Comparison of ENCODE assay signal across 16 cellular contexts in the genomic region with DNA sequence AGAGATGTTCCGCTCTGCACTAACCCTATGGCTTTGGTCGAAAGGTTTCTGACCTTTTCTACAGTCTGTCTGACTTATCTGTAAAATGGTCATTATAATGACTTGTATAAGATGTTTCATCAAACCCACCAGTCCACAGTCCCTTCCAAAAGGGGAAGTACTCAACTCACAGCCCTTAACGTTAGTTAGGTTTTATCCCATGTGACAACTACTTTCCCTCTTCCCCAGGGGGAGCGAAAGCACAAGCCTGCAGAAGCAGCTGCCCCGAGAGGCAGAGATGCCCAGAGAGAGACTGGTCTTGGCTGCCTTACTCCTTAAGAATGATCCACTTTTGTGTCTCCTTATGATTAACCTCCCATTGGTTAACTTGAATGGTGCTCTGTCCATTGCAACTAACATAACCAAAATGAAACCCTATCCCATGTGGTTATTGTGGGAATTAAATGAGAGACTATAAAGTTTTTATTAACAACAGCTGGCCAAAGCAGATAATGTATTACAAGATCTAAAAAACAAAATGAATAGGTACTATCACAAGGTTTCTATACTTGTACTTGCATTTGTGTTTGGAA. TPM values are rescaled to one million over a fixed set of nuclear protein-coding genes. Genes with fewer than 3 reads are reported as not detected.
DNase-seq lines count a peak whose midpoint lies in the region; ATAC-seq and TF ChIP-seq lines count a peak whose summit lies in the region.
"Had no signal": no experiment of that assay in that cellular context is flagged by ENCODE, and none has a peak within 500 bp of the region (broad histone marks: within the 10 kb centered on the region; RNA-seq: fewer than 3 reads in every experiment).

No MANE protein-coding gene starts in this region.

- no peaks in the 10 kb centered on the region for H3K9me3 Mint-ChIP-seq in natural killer cell
- H3K9me3 Mint-ChIP-seq in natural killer cell treated with Interleukin-12 subunit alpha and Interleukin-12 subunit beta and Interleukin-15 and Interleukin-18, amount 100 ng/mL, for 72 hours, result no peaks in the 10 kb centered on the region
- H3K9me3 Mint-ChIP-seq in effector memory CD8-positive, alpha-beta T cell, result no peaks in the 10 kb centered on the region

- no peak overlapping the region for H3K9ac ChIP-seq in neuronal stem cell (ENCODE audit: low read depth, low read length, poor library complexity)

- TF ChIP-seq CTCF in natural killer cell (IDR thresholded peaks at IDR 0.05), result no peak
- no peak for TF ChIP-seq CTCF in upper lobe of right lung (IDR thresholded peaks at IDR 0.05)

- DNase-seq in natural killer cell, result no peak
- no peak for DNase-seq in natural killer cell treated with Interleukin-12 subunit alpha and Interleukin-12 subunit beta and Interleukin-15 and Interleukin-18, amount 100 ng/mL, for 72 hours (ENCODE audit: low spot score)
- peak; percentile 91 for DNase-seq in NOMO-1 treated with DMSO at 0.1 percent for 48 hours (lab: John Stamatoyannopoulos, UW; ENCODE audit: unreplicated experiment)
- DNase-seq in effector memory CD8-positive, alpha-beta T cell, result no peak
- no peak for DNase-seq in upper lobe of right lung
- DNase-seq in neuronal stem cell (ENCODE audit: low spot score), result no peak
- no peak for DNase-seq in nucleus accumbens (lab: John Stamatoyannopoulos, UW)
- DNase-seq in stimulated activated CD4-positive, alpha-beta T cell treated with anti-CD3 and anti-CD28 coated beads, Interleukin-1b, Interleukin-23, amount 100 ng/mL, for 48 hours, result no peak
- DNase-seq: activated CD4-positive, alpha-beta T cell treated with anti-CD3 and anti-CD28 coated beads, Interleukin-2, amount 50 U/mL, for 48 hours; amniotic stem cell; effector memory CD4-positive, alpha-beta T cell; NCI-H2081 treated with DMSO at 0.1 percent for 48 hours; SHP77; stimulated activated CD8-positive, alpha-beta memory T cell treated with anti-CD3 and anti-CD28 coated beads, Interleukin-4, amount 100 ng/mL, for 48 hours had no signal

- ATAC-seq in natural killer cell, result peak in 2 of 3 donors; percentile 32 to 63
- ATAC-seq in natural killer cell treated with Interleukin-12 subunit alpha and Interleukin-12 subunit beta and Interleukin-15 and Interleukin-18, amount 100 ng/mL, for 72 hours, result no peak
- ATAC-seq in effector memory CD8-positive, alpha-beta T cell (replicated peaks), result no peak
- ATAC-seq in upper lobe of right lung, result peak; percentile 77

- H3K27ac ChIP-seq in upper lobe of right lung (no peak overlapping the region), neuronal stem cell (replicated peaks; ENCODE audit: low read length) (no peak overlapping the region)
- H3K27ac ChIP-seq: hepatocyte had no signal

- peak overlapping the region; percentile 14 for H3K4me3 Mint-ChIP-seq in natural killer cell
- H3K4me3 Mint-ChIP-seq in natural killer cell treated with Interleukin-12 subunit alpha and Interleukin-12 subunit beta and Interleukin-15 and Interleukin-18, amount 100 ng/mL, for 72 hours, result no peak overlapping the region
- peak overlapping the region in 1 of 2 donors; percentile 58 for H3K4me3 Mint-ChIP-seq in effector memory CD8-positive, alpha-beta T cell

- H3K27me3 Mint-ChIP-seq in natural killer cell (ENCODE audit: low read depth in 2 of 2), result no peaks in the 10 kb centered on the region
- no peaks in the 10 kb centered on the region for H3K27me3 Mint-ChIP-seq in natural killer cell treated with Interleukin-12 subunit alpha and Interleukin-12 subunit beta and Interleukin-15 and Interleukin-18, amount 100 ng/mL, for 72 hours
- no peaks in the 10 kb centered on the region for H3K27me3 Mint-ChIP-seq in effector memory CD8-positive, alpha-beta T cell

- no peaks in the 10 kb centered on the region for H3K36me3 Mint-ChIP-seq in natural killer cell
- H3K36me3 Mint-ChIP-seq in natural killer cell treated with Interleukin-12 subunit alpha and Interleukin-12 subunit beta and Interleukin-15 and Interleukin-18, amount 100 ng/mL, for 72 hours, result peaks cover 26% of the 10 kb centered on the region
- H3K36me3 Mint-ChIP-seq in effector memory CD8-positive, alpha-beta T cell (ENCODE audit: insufficient read depth), result peaks cover 40% of the 10 kb centered on the region

- H4K8ac ChIP-seq in neuronal stem cell (ENCODE audit: low read depth, low read length), result no peak overlapping the region

- no CpG with 5 or more reads among the region's 5 CpGs for WGBS in neuronal stem cell (ENCODE audit: extremely low coverage in 2 of 2, insufficient read length in 2 of 2, insufficient replicate concordance in 1 of 2), 2 donors

- H3K27me3 ChIP-seq in upper lobe of right lung (no peaks in the 10 kb centered on the region), neuronal stem cell (ENCODE audit: control insufficient read depth in 3 of 3, insufficient read depth in 3 of 3, low read depth in 1 of 3, low read length in 3 of 3) (no peaks in the 10 kb centered on the region)
- H3K27me3 ChIP-seq: hepatocyte had no signal

- no peak overlapping the region for H3K14ac ChIP-seq in neuronal stem cell (ENCODE audit: low read length)

- H3K4me1 ChIP-seq in upper lobe of right lung, result peaks cover 33% of the 10 kb centered on the region
- no peaks in the 10 kb centered on the region for H3K4me1 ChIP-seq in neuronal stem cell (ENCODE audit: control insufficient read depth in 2 of 2, insufficient read depth in 1 of 2, low read depth in 1 of 2, low read length in 2 of 2)

- H3K18ac ChIP-seq in neuronal stem cell (ENCODE audit: low read length), result no peak overlapping the region

- H2BK5ac ChIP-seq in neuronal stem cell (ENCODE audit: low read length), result no peak overlapping the region

- H3K4me3 ChIP-seq in upper lobe of right lung (no peak overlapping the region), neuronal stem cell (ENCODE audit: low read length in 2 of 2) (no peak overlapping the region)
- H3K4me3 ChIP-seq: hepatocyte, smooth muscle cell had no signal

- H3K23ac ChIP-seq in neuronal stem cell (ENCODE audit: low read depth, low read length, poor library complexity), result no peak overlapping the region

- peak overlapping the region; percentile 63 to 66 for H3K27ac Mint-ChIP-seq in natural killer cell
- no peak overlapping the region for H3K27ac Mint-ChIP-seq in natural killer cell treated with Interleukin-12 subunit alpha and Interleukin-12 subunit beta and Interleukin-15 and Interleukin-18, amount 100 ng/mL, for 72 hours
- H3K27ac Mint-ChIP-seq in effector memory CD8-positive, alpha-beta T cell, result peak overlapping the region; percentile 30 to 62

- H3K4me2 ChIP-seq in neuronal stem cell (ENCODE audit: insufficient read depth, low read length, poor library complexity, severe bottlenecking), result no peak overlapping the region
- H3K4me2 ChIP-seq: hepatocyte, smooth muscle cell had no signal

- H3K9me3 ChIP-seq in upper lobe of right lung (no peaks in the 10 kb centered on the region), neuronal stem cell (replicated peaks in 1 of 2; ENCODE audit: control insufficient read depth in 2 of 2, insufficient read depth in 1 of 2, low read depth in 1 of 2, low read length in 2 of 2) (no peaks in the 10 kb centered on the region)

- intact Hi-C loops in natural killer cell (cut with micrococcal nuclease), result loop anchor here (10.0 kb wide), 2 partner anchors 1395 to 1705 kb away; partner anchors contain the start of genes DNAJC13 and NPHP3
- intact Hi-C loops in upper lobe of right lung (cut with DNase I), result no loop called here

- H2BK12ac ChIP-seq in neuronal stem cell (ENCODE audit: low read length), result no peak overlapping the region

- no peak overlapping the region for H4K91ac ChIP-seq in neuronal stem cell (ENCODE audit: low read depth, low read length, poor library complexity)

- H3K4ac ChIP-seq in neuronal stem cell (ENCODE audit: low read length), result no peak overlapping the region

- peaks cover 38 to 48% of the 10 kb centered on the region in 2 donors for H3K4me1 Mint-ChIP-seq in natural killer cell
- peaks cover 31 to 34% of the 10 kb centered on the region in 2 donors for H3K4me1 Mint-ChIP-seq in natural killer cell treated with Interleukin-12 subunit alpha and Interleukin-12 subunit beta and Interleukin-15 and Interleukin-18, amount 100 ng/mL, for 72 hours (ENCODE audit: low read depth in 2 of 2)
- peaks cover 38 to 48% of the 10 kb centered on the region in 2 donors for H3K4me1 Mint-ChIP-seq in effector memory CD8-positive, alpha-beta T cell (ENCODE audit: low read depth in 2 of 2)

- H2AFZ ChIP-seq in neuronal stem cell (ENCODE audit: low read length), result no peak overlapping the region
- H2AFZ ChIP-seq: hepatocyte had no signal

- no peaks in the 10 kb centered on the region for H3K79me1 ChIP-seq in neuronal stem cell (ENCODE audit: low read depth, low read length)

- H3K36me3 ChIP-seq in upper lobe of right lung, result peaks cover 47% of the 10 kb centered on the region
- H3K36me3 ChIP-seq in neuronal stem cell (replicated peaks in 1 of 2; ENCODE audit: control insufficient read depth in 2 of 2, insufficient read depth in 2 of 2, low read length in 2 of 2), result peaks cover 8 to 18% of the 10 kb centered on the region in 2 donors

- no peak overlapping the region for H2BK120ac ChIP-seq in neuronal stem cell (ENCODE audit: low read depth, low read length)

- no peak overlapping the region for H2BK15ac ChIP-seq in neuronal stem cell (ENCODE audit: low read length)

- H2AK5ac ChIP-seq in neuronal stem cell (ENCODE audit: low read depth, low read length), result no peak overlapping the region

RNA-seq across cellular contexts. Expression of gene ASTE1, which starts 6.4 kb away (rescaled TPM):
- 10 to 100 TPM; 22.8 to 28.8 (median 24.3) TPM for total RNA-seq in natural killer cell
- 10 to 100 TPM in 1 of 2 donors, 1 to 10 TPM in 1; 8.8 to 12.2 TPM for total RNA-seq in natural killer cell treated with Interleukin-12 subunit alpha and Interleukin-12 subunit beta and Interleukin-15 and Interleukin-18, amount 100 ng/mL, for 72 hours
- total RNA-seq in upper lobe of right lung, result 8.8 TPM
- 4.3 TPM for polyA plus RNA-seq in neuronal stem cell (2013, experiment 1 of 2)
- 4.4 TPM for polyA plus RNA-seq in neuronal stem cell (2013, experiment 2 of 2)

RNA-seq across cellular contexts. Expression of gene NEK11, which starts 6.5 kb away (rescaled TPM):
- total RNA-seq in natural killer cell (1 to 10 TPM; 2.6 to 3.6 (median 3.5) TPM), upper lobe of right lung (3.8 TPM)
- 1 to 10 TPM; 2.0 to 4.1 TPM for total RNA-seq in natural killer cell treated with Interleukin-12 subunit alpha and Interleukin-12 subunit beta and Interleukin-15 and Interleukin-18, amount 100 ng/mL, for 72 hours
- polyA plus RNA-seq in neuronal stem cell (2013, experiment 1 of 2), result 1.7 TPM
- polyA plus RNA-seq in neuronal stem cell (2013, experiment 2 of 2), result 2.8 TPM

Comparison
In these comparisons a context has a peak if more than half of its experiments do, and no peak if none do; other contexts are left out.
1. ATAC-seq: peak in natural killer cell (2 of 3) and upper lobe of right lung (single experiment); none in natural killer cell treated with Interleukin-12 subunit alpha and Interleukin-12 subunit beta and Interleukin-15 and Interleukin-18, amount 100 ng/mL, for 72 hours (0 of 2) and effector memory CD8-positive, alpha-beta T cell (single experiment).
2. H3K27ac Mint-ChIP-seq: peak in natural killer cell (2 of 2) and effector memory CD8-positive, alpha-beta T cell (2 of 2); none in natural killer cell treated with Interleukin-12 subunit alpha and Interleukin-12 subunit beta and Interleukin-15 and Interleukin-18, amount 100 ng/mL, for 72 hours (0 of 2).